ENCODE assay signal across 8 cellular contexts in genomic region chr14:54568821-54569591, GRCh38. TPM values are rescaled to one million over a fixed set of nuclear protein-coding genes. Genes with fewer than 3 reads are reported as not detected.
DNase-seq lines count a peak whose midpoint lies in the region; ATAC-seq and FAIRE-seq lines count a peak whose summit lies in the region.

No MANE protein-coding gene starts in this region.

- no peaks in the 10 kb centered on the region for H3K27me3 Mint-ChIP-seq in memory B cell

- peaks cover 5% of the 10 kb centered on the region for H3K9me3 Mint-ChIP-seq in memory B cell

- no peak for ATAC-seq in Right ventricle myocardium superior (ENCODE audit: poor library complexity)
- no peak for ATAC-seq in Right ventricle myocardium inferior
- no peak for ATAC-seq in memory B cell (ENCODE audit: low read depth)

- intact Hi-C loops in Right ventricle myocardium superior (cut with DNase I): loop anchor here (5.0 kb wide), 2 partner anchors 103 to 123 kb away; no protein-coding TSS in a partner anchor
- intact Hi-C loops in Right ventricle myocardium inferior (cut with DNase I): loop anchor here (2.0 to 10.0 kb wide), 2 partner anchors 84 to 326 kb away; no protein-coding TSS in a partner anchor

- H3K27ac Mint-ChIP-seq in memory B cell: no peak overlapping the region

- H3K4me1 Mint-ChIP-seq in memory B cell: peaks cover 15% of the 10 kb centered on the region

- peak overlapping the region; percentile 27 for H3K4me3 Mint-ChIP-seq in memory B cell

- FAIRE-seq in urothelium cell line (lab: Jason Lieb, UNC): peak; percentile 32

- DNase-seq in Right ventricle myocardium superior (peak; percentile 46), Right ventricle myocardium inferior (ENCODE audit: missing footprints) (no peak), dedifferentiated amniotic fluid mesenchymal stem cell (ENCODE audit: extremely low spot score) (peak; percentile 26), memory B cell (ENCODE audit: low spot score in 2 of 2) (no peak), urothelium cell line (ENCODE audit: low spot score) (no peak), NCI-H187 treated with DMSO at 0.1 percent for 48 hours (lab: John Stamatoyannopoulos, UW) (no peak), NCI-H2196 treated with DMSO at 0.1 percent for 48 hours (lab: John Stamatoyannopoulos, UW; ENCODE audit: unreplicated experiment) (no peak)
- DNase-seq in central memory CD4-positive, alpha-beta T cell: no peak

- H3K36me3 Mint-ChIP-seq in memory B cell: peaks cover 16% of the 10 kb centered on the region

RNA-seq across cellular contexts. Expression of gene SAMD4A, which starts 2.1 kb away (rescaled TPM):
- total RNA-seq in Right ventricle myocardium superior (149 TPM), Right ventricle myocardium inferior (128 TPM)

RNA-seq across cellular contexts. Expression of gene CGRRF1, which starts 59.3 kb away (rescaled TPM):
- total RNA-seq in Right ventricle myocardium superior (15.1 TPM), Right ventricle myocardium inferior (16.2 TPM)

Comparison
In these comparisons a context has a peak if more than half of its experiments do, and no peak if none do; other contexts are left out.
1. DNase-seq: peak in Right ventricle myocardium superior (single experiment) and dedifferentiated amniotic fluid mesenchymal stem cell (single experiment); none in Right ventricle myocardium inferior (single experiment), memory B cell (0 of 2), urothelium cell line (single experiment), NCI-H187 treated with DMSO at 0.1 percent for 48 hours (single experiment), central memory CD4-positive, alpha-beta T cell (single experiment) and NCI-H2196 treated with DMSO at 0.1 percent for 48 hours (single experiment).